ENCODE assay signal across 22 cellular contexts in genomic region chr5:68771747-68772146, GRCh38.
A peak's percentile ranks its signal among the peaks of the same experiment; 100 is the strongest.
DNase-seq lines count a peak whose midpoint lies in the region; ATAC-seq, FAIRE-seq and TF ChIP-seq lines count a peak whose summit lies in the region.
"Had no signal": no experiment of that assay in that cellular context is flagged by ENCODE, and none has a peak within 500 bp of the region (broad histone marks: within the 10 kb centered on the region; RNA-seq: fewer than 3 reads in every experiment).

No MANE protein-coding gene starts in this region.

- H3K27me3 ChIP-seq in SK-N-SH (ENCODE audit: insufficient read depth) (no peaks in the 10 kb centered on the region), neural cell (ENCODE audit: insufficient read depth, low read depth, low read length) (no peaks in the 10 kb centered on the region), skeletal muscle tissue (ENCODE audit: control insufficient read depth in 3 of 3, insufficient read depth in 3 of 3, low read length in 3 of 3) (no peaks in the 10 kb centered on the region)
- H3K27me3 ChIP-seq: BE2C; BLaER1 treated with 17β-estradiol and CSF1 and Interleukin-3, amounts not matched to agents 10 nM and 100 nM had no signal

- no peak overlapping the region for H3K4me3 ChIP-seq in SK-N-SH (ENCODE audit: low read depth in 2 of 2, low read length in 1 of 2)
- no peak overlapping the region for H3K4me3 ChIP-seq in neural cell (ENCODE audit: low read length)
- no peak overlapping the region for H3K4me3 ChIP-seq in skeletal muscle tissue (ENCODE audit: low read length in 3 of 3)
- H3K4me3 ChIP-seq in kidney (ENCODE audit: low read length in 2 of 2), result no peak overlapping the region
- H3K4me3 ChIP-seq: A549; BLaER1 treated with 17β-estradiol and CSF1 and Interleukin-3, amounts not matched to agents 10 nM and 100 nM; GM23338 had no signal

- H3K9me3 ChIP-seq in SK-N-SH, result no peaks in the 10 kb centered on the region
- no peaks in the 10 kb centered on the region for H3K9me3 ChIP-seq in neural cell (ENCODE audit: low read length)
- H3K9me3 ChIP-seq in skeletal muscle tissue (ENCODE audit: control insufficient read depth in 3 of 3, low read length in 3 of 3), result no peaks in the 10 kb centered on the region
- no peaks in the 10 kb centered on the region for H3K9me3 ChIP-seq in kidney (ENCODE audit: control insufficient read depth in 1 of 2, low read length in 2 of 2)
- H3K9me3 ChIP-seq: A549, BE2C had no signal

- no peak overlapping the region for H3K4me2 ChIP-seq in SK-N-SH
- H3K4me2 ChIP-seq in neural cell (ENCODE audit: low read length), result no peak overlapping the region
- H3K4me2 ChIP-seq: A549; BLaER1 treated with 17β-estradiol and CSF1 and Interleukin-3, amounts not matched to agents 10 nM and 100 nM; GM23338 had no signal

- WGBS in SK-N-SH (ENCODE audit: low lambda C conversion rate), result 15% methylated on average over 3 of the region's 3 CpGs

- intact Hi-C loops in kidney (cut with DNase I), result no loop called here

- FAIRE-seq in kidney (lab: Jason Lieb, UNC), result no peak
- FAIRE-seq in D721Med (lab: Jason Lieb, UNC), result no peak
- FAIRE-seq: A549, GM12891, GM18507 had no signal

- no peak for ATAC-seq in SK-N-SH treated with all-trans-retinoic acid at 6 μM for 48 hours
- ATAC-seq: A549, GM23338, HCT116 had no signal

- TF ChIP-seq RAD21 in SK-N-SH (IDR thresholded peaks at IDR 0.05; ENCODE audit: low read length), result no peak
- TF ChIP-seq RAD21 in neural cell (conservative IDR thresholded peaks at IDR 0.05), result no peak

- H3K9ac ChIP-seq in SK-N-SH (no peak overlapping the region), neural cell (ENCODE audit: low read length) (no peak overlapping the region), skeletal muscle tissue (ENCODE audit: low read depth in 1 of 3, low read length in 3 of 3) (no peak overlapping the region), kidney (ENCODE audit: low read length in 2 of 2) (no peak overlapping the region)
- H3K9ac ChIP-seq: BLaER1 treated with 17β-estradiol and CSF1 and Interleukin-3, amounts not matched to agents 10 nM and 100 nM had no signal

- H3F3A ChIP-seq in SK-N-SH (replicated peaks; ENCODE audit: insufficient read depth) (no peaks in the 10 kb centered on the region), neural cell (ENCODE audit: insufficient read depth, low read length, poor library complexity, severe bottlenecking) (no peaks in the 10 kb centered on the region)

- CTCF ChIA-PET in SK-N-SH (lab: Yijun Ruan, JAX), result no interaction called here

- H4K20me1 ChIP-seq in SK-N-SH (ENCODE audit: insufficient read depth) (no peaks in the 10 kb centered on the region), neural cell (ENCODE audit: insufficient read depth) (no peaks in the 10 kb centered on the region)
- H4K20me1 ChIP-seq: BLaER1 treated with 17β-estradiol and CSF1 and Interleukin-3, amounts not matched to agents 10 nM and 100 nM had no signal

- TF ChIP-seq CTCF in SK-N-SH (IDR thresholded peaks at IDR 0.05), result no peak
- no peak for TF ChIP-seq CTCF in neural cell (IDR thresholded peaks at IDR 0.05; ENCODE audit: poor library complexity, severe bottlenecking)
- TF ChIP-seq CTCF in kidney (IDR thresholded peaks at IDR 0.05; ENCODE audit: borderline replicate concordance, extremely low read depth, insufficient read depth), result no peak
- TF ChIP-seq CTCF in D721Med (IDR thresholded peaks at IDR 0.05; ENCODE audit: insufficient read depth, missing control alignments), result no peak

- H3K4me1 ChIP-seq in SK-N-SH (ENCODE audit: control insufficient read depth in 1 of 2, insufficient read depth in 2 of 2, low read depth in 1 of 2, low read length in 1 of 2), result peaks cover 0 to 18% of the 10 kb centered on the region in 2 experiments; a peak in 2 of 4 replicates
- H3K4me1 ChIP-seq in skeletal muscle tissue (ENCODE audit: control insufficient read depth in 3 of 3, insufficient read depth in 3 of 3, low read length in 3 of 3), result peaks cover 14 to 24% (median 15%) of the 10 kb centered on the region in 3 donors
- H3K4me1 ChIP-seq in kidney (ENCODE audit: control insufficient read depth in 1 of 2, insufficient read depth in 1 of 2, low read depth in 1 of 2, low read length in 2 of 2), result no peaks in the 10 kb centered on the region
- H3K4me1 ChIP-seq: A549 had no signal

- no peaks in the 10 kb centered on the region for H3K9me2 ChIP-seq in SK-N-SH
- no peaks in the 10 kb centered on the region for H3K9me2 ChIP-seq in neural cell (ENCODE audit: insufficient read depth, low read length)

- TF ChIP-seq EP300 in SK-N-SH (IDR thresholded peaks at IDR 0.05; ENCODE audit: borderline replicate concordance in 1 of 2, low read depth in 1 of 2, low read length in 1 of 2) (0 out of 4 replicates have a peak, but pooled peaks of 1 of the 2 experiments have one; percentile 15), neural cell (conservative IDR thresholded peaks at IDR 0.05; ENCODE audit: poor library complexity, severe bottlenecking) (no peak)

- no peak overlapping the region for H2AFZ ChIP-seq in SK-N-SH (ENCODE audit: low read depth)
- no peak overlapping the region for H2AFZ ChIP-seq in neural cell (ENCODE audit: low read depth, low read length)

- peak overlapping the region in 1 of 2 experiments; percentile 76; a peak in 2 of 4 replicates for H3K27ac ChIP-seq in SK-N-SH (ENCODE audit: low read depth in 2 of 2, low read length in 1 of 2)
- no peak overlapping the region for H3K27ac ChIP-seq in neural cell (ENCODE audit: low read length)
- H3K27ac ChIP-seq in skeletal muscle tissue (ENCODE audit: low read depth, low read length), result peak overlapping the region; percentile 32
- H3K27ac ChIP-seq in kidney (ENCODE audit: low read depth in 2 of 2, low read length in 2 of 2), result no peak overlapping the region
- H3K27ac ChIP-seq: A549; BLaER1 treated with 17β-estradiol and CSF1 and Interleukin-3, amounts not matched to agents 10 nM and 100 nM had no signal

- POLR2A ChIA-PET in SK-N-SH (lab: Yijun Ruan, JAX), result interaction anchor here (0.5 to 0.6 kb wide), 2 partner anchors 114 to 191 kb away, joined by 3 to 4 read pairs; no protein-coding TSS in a partner anchor

- H3K36me3 ChIP-seq in SK-N-SH (replicated peaks in 1 of 2; ENCODE audit: control insufficient read depth in 1 of 2, insufficient read depth in 2 of 2, low read length in 1 of 2) (no peaks in the 10 kb centered on the region), neural cell (ENCODE audit: insufficient read depth, low read length) (no peaks in the 10 kb centered on the region), skeletal muscle tissue (ENCODE audit: control insufficient read depth in 3 of 3, insufficient read depth in 3 of 3, low read length in 3 of 3) (no peaks in the 10 kb centered on the region), kidney (ENCODE audit: control insufficient read depth in 1 of 2, insufficient read depth in 2 of 2, low read length in 2 of 2) (no peaks in the 10 kb centered on the region)
- H3K36me3 ChIP-seq: BE2C; BLaER1 treated with 17β-estradiol and CSF1 and Interleukin-3, amounts not matched to agents 10 nM and 100 nM had no signal

- DNase-seq in SK-N-SH, result peak; percentile 30
- no peak for DNase-seq in MV-4-11 (lab: John Stamatoyannopoulos, UW)
- DNase-seq in kidney, result no peak
- no peak for DNase-seq in D721Med (ENCODE audit: insufficient read length, low spot score)
- DNase-seq: 8988T; ACHN; AML-193; BE2C; CD4-positive, alpha-beta T cell; CD8-positive, alpha-beta memory T cell; DMS79 treated with DMSO at 0.1 percent for 48 hours; GF-D8; H9 had no signal

- H3K79me2 ChIP-seq in SK-N-SH (ENCODE audit: insufficient read depth) (no peaks in the 10 kb centered on the region), neural cell (replicated peaks; ENCODE audit: insufficient read depth, low read length) (no peaks in the 10 kb centered on the region)

TF ChIP-seq in SK-N-SH, 30 proteins besides CTCF, POLR2A, EP300 and RAD21:
- TF ChIP-seq ELF1 (IDR thresholded peaks at IDR 0.05) (no peak), TAF1 (IDR thresholded peaks at IDR 0.05; ENCODE audit: borderline replicate concordance, low read depth, low read length) (no peak), RCOR1 (IDR thresholded peaks at IDR 0.05; ENCODE audit: low read length) (0 out of 2 replicates have a peak, but pooled peaks have one; percentile 53), NFIC (IDR thresholded peaks at IDR 0.05; ENCODE audit: borderline replicate concordance) (no peak), GATA2 (CRISPR knock-in tag; IDR thresholded peaks at IDR 0.05) (peak; percentile 69)

TF ChIP-seq in SK-N-SH treated with all-trans-retinoic acid at 6 μM for 48 hours, 23 proteins besides CTCF, POLR2A, EP300 and RAD21 (continues in another document):
- TF ChIP-seq ZNF70 (CRISPR knock-in tag; IDR thresholded peaks at IDR 0.05), result no peak
- TF ChIP-seq SNAI2 (CRISPR knock-in tag; IDR thresholded peaks at IDR 0.05), result no peak

TF ChIP-seq in neural cell, 6 proteins besides CTCF, POLR2A, EP300 and RAD21:
- no peak for TF ChIP-seq SMC3 (conservative IDR thresholded peaks at IDR 0.05; ENCODE audit: poor library complexity)
- peak; percentile 22 for TF ChIP-seq POLR2AphosphoS5 (IDR thresholded peaks at IDR 0.05)
TF ChIP-seq in neural cell: peak in this region for 1.
